Comparison of ENCODE assay signal across 15 cellular contexts in the genomic region with DNA sequence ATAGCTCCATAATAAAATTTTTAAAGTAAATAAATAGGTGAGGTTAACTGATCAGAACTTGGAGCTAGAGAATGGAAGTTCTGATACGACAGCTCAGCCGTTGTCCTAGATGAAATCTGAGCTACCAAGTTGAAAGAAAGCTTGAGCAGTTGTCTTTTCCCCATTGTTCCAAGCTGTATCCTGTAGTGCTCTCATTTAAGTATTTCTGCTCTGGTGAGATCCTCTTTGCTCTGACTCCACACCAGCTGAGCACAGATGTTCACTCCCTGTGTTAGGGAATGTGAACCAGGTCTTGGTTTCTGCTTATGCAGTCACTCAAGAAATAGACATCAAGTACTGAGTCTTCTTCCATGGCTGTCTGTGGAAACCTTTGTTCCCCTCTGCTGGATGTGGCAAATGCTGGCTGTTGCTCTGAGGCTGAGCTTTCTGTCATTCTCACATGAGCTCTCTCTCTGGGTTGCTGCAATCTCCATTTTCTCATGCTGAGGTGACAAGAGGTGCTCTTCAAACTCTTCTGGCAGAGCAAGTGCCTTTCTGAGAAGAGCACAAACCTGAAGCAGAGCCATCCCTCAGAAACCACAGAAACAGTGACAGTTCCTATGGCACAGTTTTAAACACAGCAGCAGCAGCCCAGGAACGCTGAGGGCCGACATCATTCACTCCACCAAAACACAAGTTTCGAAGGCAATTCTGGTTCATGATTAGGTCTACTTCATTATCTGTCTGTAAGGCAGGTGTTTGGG.
DNase-seq lines count a peak whose midpoint lies in the region; ATAC-seq and TF ChIP-seq lines count a peak whose summit lies in the region.
"Had no signal": no experiment of that assay in that cellular context is flagged by ENCODE, and none has a peak within 500 bp of the region (broad histone marks: within the 10 kb centered on the region; RNA-seq: fewer than 3 reads in every experiment).

No MANE protein-coding gene starts in this region.

- H3K79me1 ChIP-seq in neuronal stem cell (ENCODE audit: low read depth, low read length), result no peaks in the 10 kb centered on the region

- H3K27ac ChIP-seq in DND-41 (ENCODE audit: low read length), result no peak overlapping the region
- peak overlapping the region; percentile 37 for H3K27ac ChIP-seq in HUES48 (ENCODE audit: low read depth, low read length)
- no peak overlapping the region for H3K27ac ChIP-seq in endodermal cell (ENCODE audit: low read depth, low read length)
- no peak overlapping the region for H3K27ac ChIP-seq in neuronal stem cell (replicated peaks; ENCODE audit: low read length)
- no peak overlapping the region for H3K27ac ChIP-seq in PC-3 (ENCODE audit: low read length)
- H3K27ac ChIP-seq: A549, C4-2B had no signal

- H3K4me2 ChIP-seq in DND-41 (ENCODE audit: insufficient read depth, low read length) (no peak overlapping the region), neuronal stem cell (ENCODE audit: insufficient read depth, low read length, poor library complexity, severe bottlenecking) (no peak overlapping the region), PC-3 (ENCODE audit: low read length) (no peak overlapping the region)
- H3K4me2 ChIP-seq: A549 had no signal

- no peaks in the 10 kb centered on the region for H3K9me3 Mint-ChIP-seq in endodermal cell
- H3K9me3 Mint-ChIP-seq: CD8-positive, alpha-beta T cell had no signal

- H4K20me1 ChIP-seq in DND-41 (ENCODE audit: insufficient read depth, low read length), result no peaks in the 10 kb centered on the region
- no peaks in the 10 kb centered on the region for H4K20me1 ChIP-seq in PC-3 (ENCODE audit: low read length)

- H2BK120ac ChIP-seq in neuronal stem cell (ENCODE audit: low read depth, low read length), result no peak overlapping the region

- H3F3A ChIP-seq in PC-3 (ENCODE audit: low read length, unreplicated experiment), result no peaks in the 10 kb centered on the region

- H3K4me1 Mint-ChIP-seq in endodermal cell, result peaks cover 5% of the 10 kb centered on the region

- TF ChIP-seq CTCF in DND-41 (IDR thresholded peaks at IDR 0.05; ENCODE audit: borderline replicate concordance, extremely low read depth, low read length, poor library complexity, severe bottlenecking), result no peak
- no peak for TF ChIP-seq CTCF in endodermal cell (conservative IDR thresholded peaks at IDR 0.05)
- TF ChIP-seq CTCF in PC-3 (conservative IDR thresholded peaks at IDR 0.05; ENCODE audit: low read depth, low read length), result no peak

- no peak overlapping the region for H3K14ac ChIP-seq in neuronal stem cell (ENCODE audit: low read length)

- no peak overlapping the region for H3K18ac ChIP-seq in neuronal stem cell (ENCODE audit: low read length)

- POLR2A ChIA-PET in PC-3 (lab: Charles Lee; ENCODE audit: unreplicated experiment), result no interaction called here

- DNase-seq in DND-41 (peak; percentile 39), endodermal cell (peak; percentile 64), neuronal stem cell (ENCODE audit: low spot score) (no peak), PC-3 (no peak), activated T-cell treated with anti-CD3 and anti-CD28 coated beads for 4 hours (no peak)
- DNase-seq in activated CD4-positive, CD25-positive, alpha-beta regulatory T cell (lab: John Stamatoyannopoulos, UW), result no peak
- DNase-seq: BE2C; CD8-positive, alpha-beta T cell; COR-L47; H7; IMR-90; KBM-7 had no signal

- H3K79me2 ChIP-seq in DND-41 (ENCODE audit: insufficient read depth, low read length) (no peaks in the 10 kb centered on the region), PC-3 (ENCODE audit: low read length) (no peaks in the 10 kb centered on the region)

- H3K4me3 ChIP-seq in DND-41 (ENCODE audit: low read depth in 1 of 2, low read length in 2 of 2) (no peak overlapping the region), HUES48 (ENCODE audit: low read depth, low read length) (no peak overlapping the region), endodermal cell (ENCODE audit: low read length) (no peak overlapping the region), neuronal stem cell (ENCODE audit: low read length in 2 of 2) (no peak overlapping the region), PC-3 (ENCODE audit: low read length) (no peak overlapping the region)
- H3K4me3 ChIP-seq: A549 had no signal

- H3K9me2 ChIP-seq in PC-3 (replicated peaks; ENCODE audit: low read length), result no peaks in the 10 kb centered on the region

- no peaks in the 10 kb centered on the region for H3K36me3 Mint-ChIP-seq in endodermal cell (ENCODE audit: low read depth)
- H3K36me3 Mint-ChIP-seq: CD8-positive, alpha-beta T cell had no signal

- H3K9me3 ChIP-seq in DND-41 (ENCODE audit: insufficient read depth, low read length, severe bottlenecking) (no peaks in the 10 kb centered on the region), HUES48 (ENCODE audit: control insufficient read depth, insufficient read depth, low read length) (no peaks in the 10 kb centered on the region), endodermal cell (ENCODE audit: control insufficient read depth, low read length) (no peaks in the 10 kb centered on the region), neuronal stem cell (replicated peaks in 1 of 2; ENCODE audit: control insufficient read depth in 2 of 2, insufficient read depth in 1 of 2, low read depth in 1 of 2, low read length in 2 of 2) (no peaks in the 10 kb centered on the region), PC-3 (ENCODE audit: low read length) (no peaks in the 10 kb centered on the region)
- H3K9me3 ChIP-seq: A549, BE2C had no signal

- no peaks in the 10 kb centered on the region for H3K36me3 ChIP-seq in DND-41 (ENCODE audit: insufficient read depth, low read length)
- no peaks in the 10 kb centered on the region for H3K36me3 ChIP-seq in HUES48 (ENCODE audit: control insufficient read depth, insufficient read depth, low read length)
- no peaks in the 10 kb centered on the region for H3K36me3 ChIP-seq in endodermal cell (ENCODE audit: control insufficient read depth, insufficient read depth, low read length)
- no peaks in the 10 kb centered on the region for H3K36me3 ChIP-seq in neuronal stem cell (replicated peaks in 1 of 2; ENCODE audit: control insufficient read depth in 2 of 2, insufficient read depth in 2 of 2, low read length in 2 of 2)
- H3K36me3 ChIP-seq in PC-3 (ENCODE audit: low read depth, low read length), result no peaks in the 10 kb centered on the region
- H3K36me3 ChIP-seq: BE2C had no signal

- no peak overlapping the region for H2BK15ac ChIP-seq in neuronal stem cell (ENCODE audit: low read length)

- H3K4me1 ChIP-seq in DND-41 (ENCODE audit: insufficient read depth, low read length) (peaks cover 3% of the 10 kb centered on the region; the same call in 1 of the 2 replicates), HUES48 (ENCODE audit: control insufficient read depth, insufficient read depth, low read length) (peaks cover 5% of the 10 kb centered on the region; the same call in 1 of the 2 replicates), endodermal cell (ENCODE audit: control insufficient read depth, insufficient read depth, low read length) (peaks cover 2% of the 10 kb centered on the region), neuronal stem cell (ENCODE audit: control insufficient read depth in 2 of 2, insufficient read depth in 1 of 2, low read depth in 1 of 2, low read length in 2 of 2) (peaks cover 8 to 11% of the 10 kb centered on the region in 2 donors), PC-3 (ENCODE audit: insufficient read depth, low read length) (no peaks in the 10 kb centered on the region)
- H3K4me1 ChIP-seq: A549, BE2C had no signal

- no peak overlapping the region for H2AK5ac ChIP-seq in neuronal stem cell (ENCODE audit: low read depth, low read length)

- no peak overlapping the region for H4K8ac ChIP-seq in neuronal stem cell (ENCODE audit: low read depth, low read length)

- H3K23ac ChIP-seq in neuronal stem cell (ENCODE audit: low read depth, low read length, poor library complexity), result no peak overlapping the region

- H2BK12ac ChIP-seq in neuronal stem cell (ENCODE audit: low read length), result no peak overlapping the region

- CTCF ChIA-PET in PC-3 (lab: Charles Lee), result no interaction called here

- no peak overlapping the region for H4K91ac ChIP-seq in neuronal stem cell (ENCODE audit: low read depth, low read length, poor library complexity)

- ATAC-seq in DND-41 (ENCODE audit: insufficient read depth, low read depth) (peak; percentile 76), PC-3 (no peak)
- ATAC-seq: A549; CD8-positive, alpha-beta T cell had no signal

- H3K27me3 ChIP-seq in DND-41 (ENCODE audit: insufficient read depth, low read length, poor library complexity), result no peaks in the 10 kb centered on the region
- no peaks in the 10 kb centered on the region for H3K27me3 ChIP-seq in HUES48 (ENCODE audit: control insufficient read depth, insufficient read depth, low read length)
- peaks cover 7% of the 10 kb centered on the region for H3K27me3 ChIP-seq in endodermal cell (ENCODE audit: control insufficient read depth, insufficient read depth, low read length, poor library complexity, severe bottlenecking)
- H3K27me3 ChIP-seq in neuronal stem cell (ENCODE audit: control insufficient read depth in 3 of 3, insufficient read depth in 3 of 3, low read depth in 1 of 3, low read length in 3 of 3), result no peaks in the 10 kb centered on the region
- no peaks in the 10 kb centered on the region for H3K27me3 ChIP-seq in PC-3 (ENCODE audit: low read length)

- intact Hi-C loops in PC-3 (cut with micrococcal nuclease), result no loop called here

- no peak overlapping the region for H3K9ac ChIP-seq in DND-41 (ENCODE audit: low read depth, low read length)
- H3K9ac ChIP-seq in HUES48 (ENCODE audit: low read depth, low read length), result no peak overlapping the region
- no peak overlapping the region for H3K9ac ChIP-seq in endodermal cell (ENCODE audit: extremely low read depth, low read length, poor library complexity, severe bottlenecking)
- no peak overlapping the region for H3K9ac ChIP-seq in neuronal stem cell (ENCODE audit: low read depth, low read length, poor library complexity)
- H3K9ac ChIP-seq in PC-3 (ENCODE audit: low read length), result no peak overlapping the region

- no peak overlapping the region for H3K4me3 Mint-ChIP-seq in endodermal cell
- H3K4me3 Mint-ChIP-seq: CD8-positive, alpha-beta T cell had no signal

- no peak overlapping the region for H3K4ac ChIP-seq in neuronal stem cell (ENCODE audit: low read length)

- no peak overlapping the region for H2AFZ ChIP-seq in DND-41 (ENCODE audit: low read depth, low read length)
- peak overlapping the region; percentile 63 for H2AFZ ChIP-seq in neuronal stem cell (ENCODE audit: low read length)
- H2AFZ ChIP-seq in PC-3 (ENCODE audit: low read length), result no peak overlapping the region

- no peak overlapping the region for H3K27ac Mint-ChIP-seq in endodermal cell
- H3K27ac Mint-ChIP-seq: CD8-positive, alpha-beta T cell had no signal

- no peaks in the 10 kb centered on the region for H3K27me3 Mint-ChIP-seq in endodermal cell (ENCODE audit: insufficient read depth)

- BruUV-seq in PC-3 (replicated peaks; lab: Mats Ljungman, UMichigan), result no TSS peak

- WGBS in endodermal cell (ENCODE audit: insufficient coverage in 1 of 2, insufficient read length in 1 of 2), 2 experiments, result 79 to 86% methylated on average over 2 to 5 of the region's 5 CpGs
- no CpG with 5 or more reads among the region's 5 CpGs for WGBS in neuronal stem cell (ENCODE audit: extremely low coverage in 2 of 2, insufficient read length in 2 of 2, insufficient replicate concordance in 1 of 2), 2 donors

- H2BK5ac ChIP-seq in neuronal stem cell (ENCODE audit: low read length), result no peak overlapping the region

Comparison
In these comparisons a context has a peak if more than half of its experiments do, and no peak if none do; other contexts are left out.
1. DNase-seq: peak in DND-41 (single experiment) and endodermal cell (single experiment); none in neuronal stem cell (single experiment), PC-3 (single experiment), activated T-cell treated with anti-CD3 and anti-CD28 coated beads for 4 hours (single experiment) and activated CD4-positive, CD25-positive, alpha-beta regulatory T cell (0 of 4).